ENCODE assay signal across 8 cellular contexts in the genomic region with DNA sequence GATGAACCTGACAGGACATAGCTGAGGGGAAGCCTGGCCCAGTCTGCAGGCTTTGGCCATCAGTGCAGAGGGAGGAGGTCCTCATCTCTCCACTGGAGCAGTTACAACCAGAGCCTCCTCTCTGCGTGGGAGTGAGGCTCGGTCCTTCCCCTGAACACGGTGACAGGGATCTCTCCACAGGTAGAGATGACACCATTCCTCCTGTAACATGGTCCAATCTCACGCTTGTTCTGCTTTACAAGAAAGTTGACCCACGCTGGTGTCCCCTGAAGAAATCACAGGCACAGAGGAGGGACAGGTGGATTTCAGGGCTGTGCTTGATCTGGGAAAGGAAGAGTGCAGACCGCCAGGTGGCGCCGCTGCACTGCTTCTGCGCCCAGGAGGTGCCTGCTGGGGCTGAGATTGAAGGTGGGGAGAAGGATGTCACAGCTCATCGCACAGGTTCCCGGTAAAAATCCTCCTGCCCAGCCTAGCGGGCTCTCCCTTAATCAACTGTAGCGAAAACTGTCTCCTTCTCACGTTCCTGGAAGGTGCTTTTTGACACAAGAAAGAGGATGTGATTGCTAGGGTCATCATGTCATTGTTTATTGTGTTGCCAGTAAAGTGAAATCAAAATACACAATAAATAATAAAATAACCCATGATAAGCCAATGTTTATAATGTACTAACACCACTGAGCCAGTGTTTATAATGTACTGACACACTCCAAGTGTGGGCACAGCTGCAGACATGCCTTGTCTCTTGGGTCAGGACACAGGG. TPM values are rescaled to one million over a fixed set of nuclear protein-coding genes. Genes with fewer than 3 reads are reported as not detected.
A peak's percentile ranks its signal among the peaks of the same experiment; 100 is the strongest.
DNase-seq lines count a peak whose midpoint lies in the region; ATAC-seq and TF ChIP-seq lines count a peak whose summit lies in the region.

No MANE protein-coding gene starts in this region.

- H3K79me2 ChIP-seq in DOHH2 (ENCODE audit: control insufficient read depth, low read length), result no peaks in the 10 kb centered on the region

- no peak for TF ChIP-seq EP300 in suprapubic skin (IDR thresholded peaks at IDR 0.05)

- no peaks in the 10 kb centered on the region for H4K20me1 ChIP-seq in DOHH2 (ENCODE audit: control insufficient read depth, insufficient read depth, low read depth, low read length)

- H3K9me3 ChIP-seq in DOHH2 (ENCODE audit: control insufficient read depth, insufficient read depth, low read length) (no peaks in the 10 kb centered on the region), suprapubic skin (no peaks in the 10 kb centered on the region)

- no peak for TF ChIP-seq POLR2A in suprapubic skin (IDR thresholded peaks at IDR 0.05)

- H3F3A ChIP-seq in DOHH2 (ENCODE audit: control insufficient read depth, insufficient read depth), result no peaks in the 10 kb centered on the region

- ATAC-seq in foreskin keratinocyte (peak; percentile 59), GM18861 (IDR thresholded peaks at IDR 0.05; ENCODE audit: unreplicated experiment) (no peak)

- peak; percentile 56 for DNase-seq in KG1 (lab: John Stamatoyannopoulos, UW)
- DNase-seq in SHP77 treated with DMSO at 0.1 percent for 48 hours (lab: John Stamatoyannopoulos, UW), result peak; percentile 15
- DNase-seq in activated T-helper 9 cell treated with anti-CD3 and anti-CD28 coated beads, Interleukin-2, amount 50 U/mL, for 16 hours (ENCODE audit: low read depth), result peak; percentile 76
- peak in 1 of 2 donors; percentile 35 for DNase-seq in foreskin keratinocyte
- DNase-seq in nucleus accumbens (lab: John Stamatoyannopoulos, UW), result peak in 49 of 56 donors; percentile 12 to 85 (median 53)
- peak in 1 of 2 donors; percentile 83 for DNase-seq in suprapubic skin (ENCODE audit: low spot score in 2 of 2)

- H3K4me2 ChIP-seq in DOHH2 (ENCODE audit: low read length), result no peak overlapping the region

- H3K27me3 ChIP-seq in DOHH2 (ENCODE audit: control insufficient read depth, low read length) (peaks cover 16% of the 10 kb centered on the region), foreskin keratinocyte (peaks cover 42% of the 10 kb centered on the region), suprapubic skin (peaks cover 38% of the 10 kb centered on the region)

- H3K9me2 ChIP-seq in DOHH2 (replicated peaks; ENCODE audit: control insufficient read depth, low read length), result no peaks in the 10 kb centered on the region

- H3K4me1 ChIP-seq in DOHH2 (ENCODE audit: control insufficient read depth, low read length) (no peaks in the 10 kb centered on the region), foreskin keratinocyte (peaks cover 3% of the 10 kb centered on the region), suprapubic skin (no peaks in the 10 kb centered on the region)

- WGBS in suprapubic skin, result under 1% methylated on average over 11 of the region's 14 CpGs

- H3K36me3 ChIP-seq in DOHH2 (ENCODE audit: control insufficient read depth, low read length), result no peaks in the 10 kb centered on the region
- no peaks in the 10 kb centered on the region for H3K36me3 ChIP-seq in suprapubic skin

- H3K27ac ChIP-seq in DOHH2 (ENCODE audit: low read depth, low read length) (no peak overlapping the region), foreskin keratinocyte (no peak overlapping the region), suprapubic skin (no peak overlapping the region)

- peak; percentile 92 for TF ChIP-seq CTCF in DOHH2 (IDR thresholded peaks at IDR 0.05; ENCODE audit: low read depth, low read length, poor library complexity, severe bottlenecking)
- TF ChIP-seq CTCF in foreskin keratinocyte (conservative IDR thresholded peaks at IDR 0.05), result peak; percentile 94
- peak; percentile 81 for TF ChIP-seq CTCF in suprapubic skin (IDR thresholded peaks at IDR 0.05)

- H3K4me3 ChIP-seq in DOHH2 (ENCODE audit: low read length) (no peak overlapping the region), suprapubic skin (no peak overlapping the region)

RNA-seq across cellular contexts. Expression of gene HLA-G, which starts 20.4 kb away (rescaled TPM):
- total RNA-seq in foreskin keratinocyte (1.7 and 2.5 TPM in 2 replicates), suprapubic skin (1 to 10 TPM in 1 of 4 donors, under 1 TPM in 1, not detected in 2; 0.80 to 1.1 TPM)
- polyA plus RNA-seq in foreskin keratinocyte, result 1.9 and 4.2 TPM in 2 replicates
